20 cellular contexts compared by ENCODE assay signal in the genomic region with DNA sequence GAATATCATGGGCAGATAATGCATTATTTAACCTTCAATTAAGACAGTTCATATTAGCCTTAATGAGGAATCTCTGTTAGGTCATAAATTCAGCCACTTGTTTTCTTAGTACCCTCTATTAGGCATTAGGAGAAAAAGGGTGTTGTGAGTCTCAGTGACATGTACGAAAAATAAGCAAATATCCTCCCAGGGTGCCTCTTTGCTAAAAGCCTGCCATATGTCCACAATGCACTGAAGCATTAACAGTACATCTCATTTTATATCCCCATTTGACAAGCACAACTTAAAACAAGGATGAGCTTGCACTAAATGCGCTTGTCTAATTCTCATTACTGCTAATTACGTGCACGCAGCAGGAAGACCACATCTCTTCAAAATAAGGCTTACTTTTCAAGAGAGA.
A peak's percentile ranks its signal among the peaks of the same experiment; 100 is the strongest.
DNase-seq lines count a peak whose midpoint lies in the region; ATAC-seq and TF ChIP-seq lines count a peak whose summit lies in the region.
"Had no signal": no experiment of that assay in that cellular context is flagged by ENCODE, and none has a peak within 500 bp of the region (broad histone marks: within the 10 kb centered on the region; RNA-seq: fewer than 3 reads in every experiment).

No MANE protein-coding gene starts in this region.

- POLR2A ChIA-PET in HEK293T (lab: Yijun Ruan, JAX) = no interaction called here

- DNase-seq in HEK293T (ENCODE audit: extremely low spot score) = no peak
- peak; percentile 89 for DNase-seq in NCI-H1694 treated with DMSO at 0.1 percent for 48 hours (lab: John Stamatoyannopoulos, UW)
- peak; percentile 85 for DNase-seq in NCI-H748 (lab: John Stamatoyannopoulos, UW; ENCODE audit: unreplicated experiment)
- DNase-seq in retina = peak; percentile 6
- DNase-seq in activated naive CD4-positive, alpha-beta T cell treated with Interleukin-2 at 50 U/mL for 16 hours = no peak
- no peak for DNase-seq in NCI-H510A treated with DMSO at 0.1 percent for 48 hours (lab: John Stamatoyannopoulos, UW)
- DNase-seq: ACHN; CD4-positive, alpha-beta T cell; COR-L47; DND-41; H7; HFFc6; MG63; NCI-H1048; NCI-H187 treated with DMSO at 0.1 percent for 48 hours; NCI-H2171 treated with DMSO at 0.1 percent for 48 hours; NCI-H82 had no signal

- CTCF ChIA-PET in HEK293T (lab: Yijun Ruan, JAX) = no interaction called here

- ATAC-seq in HG03108 (IDR thresholded peaks at IDR 0.05; ENCODE audit: unreplicated experiment) = no peak
- ATAC-seq: GM12878, Right ventricle myocardium inferior had no signal

TF ChIP-seq in HEK293T, 16 proteins besides CTCF, POLR2A, EP300 and RAD21:
- TF ChIP-seq, protein P1, sequence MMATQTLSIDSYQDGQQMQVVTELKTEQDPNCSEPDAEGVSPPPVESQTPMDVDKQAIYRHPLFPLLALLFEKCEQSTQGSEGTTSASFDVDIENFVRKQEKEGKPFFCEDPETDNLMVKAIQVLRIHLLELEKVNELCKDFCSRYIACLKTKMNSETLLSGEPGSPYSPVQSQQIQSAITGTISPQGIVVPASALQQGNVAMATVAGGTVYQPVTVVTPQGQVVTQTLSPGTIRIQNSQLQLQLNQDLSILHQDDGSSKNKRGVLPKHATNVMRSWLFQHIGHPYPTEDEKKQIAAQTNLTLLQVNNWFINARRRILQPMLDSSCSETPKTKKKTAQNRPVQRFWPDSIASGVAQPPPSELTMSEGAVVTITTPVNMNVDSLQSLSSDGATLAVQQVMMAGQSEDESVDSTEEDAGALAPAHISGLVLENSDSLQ (IDR thresholded peaks at IDR 0.05) = 0 out of 2 replicates have a peak, but pooled peaks have one; percentile 5
- no peak for TF ChIP-seq LEF1 (IDR thresholded peaks at IDR 0.05; ENCODE audit: borderline replicate concordance)

Comparison
In these comparisons a context has a peak if more than half of its experiments do, and no peak if none do; other contexts are left out.
1. DNase-seq: peak in NCI-H1694 treated with DMSO at 0.1 percent for 48 hours (single experiment), NCI-H748 (single experiment) and retina (single experiment); none in HEK293T (single experiment), activated naive CD4-positive, alpha-beta T cell treated with Interleukin-2 at 50 U/mL for 16 hours (single experiment) and NCI-H510A treated with DMSO at 0.1 percent for 48 hours (single experiment).